In the genomic region with DNA sequence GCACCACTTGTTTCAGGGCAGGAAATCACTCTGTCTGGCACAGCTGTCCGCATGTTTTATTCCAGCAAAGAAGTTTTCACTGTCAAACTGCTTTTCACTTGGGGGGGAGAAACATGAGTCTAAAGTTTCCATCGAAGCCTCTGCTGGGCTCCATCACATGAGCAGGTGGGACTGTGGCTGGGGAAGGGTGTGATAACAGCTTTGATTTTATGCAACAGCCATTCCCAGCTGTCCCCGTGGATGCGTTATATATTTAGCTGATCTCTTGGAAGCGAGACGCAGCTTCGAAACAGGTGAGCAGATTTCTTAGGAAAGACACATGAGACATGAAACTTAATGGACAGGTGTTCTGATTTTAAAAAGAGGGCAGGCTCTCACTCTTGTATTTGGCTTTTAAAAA, we compare ENCODE assay signal across 25 cellular contexts.
DNase-seq lines count a peak whose midpoint lies in the region; ATAC-seq, FAIRE-seq and TF ChIP-seq lines count a peak whose summit lies in the region.
"Had no signal": no experiment of that assay in that cellular context is flagged by ENCODE, and none has a peak within 500 bp of the region (broad histone marks: within the 10 kb centered on the region; RNA-seq: fewer than 3 reads in every experiment).

No MANE protein-coding gene starts in this region.

- in situ Hi-C loops in IMR-90 (cut with MboI; ENCODE audit: low sequenced_read_pairs): loop anchor here (10.0 kb wide), 1 partner anchor 170 kb away; no protein-coding TSS in a partner anchor
- in situ Hi-C loops in gastrocnemius medialis (cut with MboI; ENCODE audit: low sequenced_read_pairs in 4 of 4): loop anchor here in 1 of 4 donors (25.0 kb wide), 1 partner anchor 103 kb away; no protein-coding TSS in a partner anchor

- H3K9me3 Mint-ChIP-seq in activated T-helper 17 cell treated with anti-CD3 and anti-CD28 coated beads, Interleukin-2, amount 50 U/mL, for 72 hours: no peaks in the 10 kb centered on the region
- H3K9me3 Mint-ChIP-seq: H9; T-helper 1 cell treated with Interleukin-12 subunit alpha and Interleukin-12 subunit beta and Interleukin-4 antibody, amounts not matched to agents 30 μg/mL and 1 μg/mL, for 36 hours had no signal

- peak overlapping the region; percentile 30 for H3K27ac Mint-ChIP-seq in activated T-helper 17 cell treated with anti-CD3 and anti-CD28 coated beads, Interleukin-2, amount 50 U/mL, for 72 hours
- H3K27ac Mint-ChIP-seq: B cell; H9; T-helper 1 cell treated with Interleukin-12 subunit alpha and Interleukin-12 subunit beta and Interleukin-4 antibody, amounts not matched to agents 30 μg/mL and 1 μg/mL, for 36 hours had no signal

- H3K4me3 ChIP-seq in IMR-90 (ENCODE audit: insufficient read depth, low read depth, low read length) (no peak overlapping the region), gastrocnemius medialis (no peak overlapping the region), right cardiac atrium (ENCODE audit: low read length) (no peak overlapping the region)
- H3K4me3 ChIP-seq: GM23248, Peyer's patch had no signal

- peaks cover 3% of the 10 kb centered on the region for H3K4me1 Mint-ChIP-seq in activated T-helper 17 cell treated with anti-CD3 and anti-CD28 coated beads, Interleukin-2, amount 50 U/mL, for 72 hours
- H3K4me1 Mint-ChIP-seq: B cell had no signal

- H2BK20ac ChIP-seq in IMR-90 (ENCODE audit: low read depth, low read length): no peak overlapping the region

- H2BK120ac ChIP-seq in IMR-90 (ENCODE audit: low read depth, low read length): no peak overlapping the region

- no peak overlapping the region for H3K56ac ChIP-seq in IMR-90 (ENCODE audit: extremely low read depth, insufficient read depth, low read length)

- no peak overlapping the region for H4K91ac ChIP-seq in IMR-90 (ENCODE audit: insufficient read depth, low read depth, low read length)

- no peak overlapping the region for H3K18ac ChIP-seq in IMR-90 (ENCODE audit: low read depth, low read length)

- H3K36me3 ChIP-seq in IMR-90 (ENCODE audit: control insufficient read depth, insufficient read depth, low read length) (no peaks in the 10 kb centered on the region), gastrocnemius medialis (no peaks in the 10 kb centered on the region)
- H3K36me3 ChIP-seq: Peyer's patch had no signal

- no peaks in the 10 kb centered on the region for H3K27me3 Mint-ChIP-seq in activated T-helper 17 cell treated with anti-CD3 and anti-CD28 coated beads, Interleukin-2, amount 50 U/mL, for 72 hours
- H3K27me3 Mint-ChIP-seq: B cell had no signal

- H3K23ac ChIP-seq in IMR-90 (ENCODE audit: low read depth, low read length): no peak overlapping the region

- H2BK5ac ChIP-seq in IMR-90 (ENCODE audit: low read depth, low read length, poor library complexity, severe bottlenecking): no peak overlapping the region

- no peak for FAIRE-seq in urothelium cell line (lab: Jason Lieb, UNC)

- H3K4me1 ChIP-seq in IMR-90 (ENCODE audit: control insufficient read depth, insufficient read depth, low read length) (peaks cover 8% of the 10 kb centered on the region; the same call in 1 of the 2 replicates), gastrocnemius medialis (peaks cover 16 to 22% of the 10 kb centered on the region in 2 donors), right cardiac atrium (ENCODE audit: control insufficient read depth, insufficient read depth, low read length) (no peaks in the 10 kb centered on the region)

- dilution Hi-C loops in IMR-90 (cut with HindIII; ENCODE audit: low sequenced_read_pairs, unreplicated experiment): no loop called here

- H3K4me3 Mint-ChIP-seq in activated T-helper 17 cell treated with anti-CD3 and anti-CD28 coated beads, Interleukin-2, amount 50 U/mL, for 72 hours: no peak overlapping the region
- H3K4me3 Mint-ChIP-seq: B cell; H9; T-helper 1 cell treated with Interleukin-12 subunit alpha and Interleukin-12 subunit beta and Interleukin-4 antibody, amounts not matched to agents 30 μg/mL and 1 μg/mL, for 36 hours had no signal

- H3K27me3 ChIP-seq in IMR-90 (ENCODE audit: control insufficient read depth, insufficient read depth, low read length): no peaks in the 10 kb centered on the region
- no peaks in the 10 kb centered on the region for H3K27me3 ChIP-seq in gastrocnemius medialis
- H3K27me3 ChIP-seq in right cardiac atrium (ENCODE audit: control insufficient read depth, insufficient read depth): no peaks in the 10 kb centered on the region
- H3K27me3 ChIP-seq: Peyer's patch had no signal

- H3K9me3 ChIP-seq in IMR-90 (ENCODE audit: control insufficient read depth, insufficient read depth, low read length): no peaks in the 10 kb centered on the region
- H3K9me3 ChIP-seq in gastrocnemius medialis: no peaks in the 10 kb centered on the region
- no peaks in the 10 kb centered on the region for H3K9me3 ChIP-seq in right cardiac atrium (ENCODE audit: control insufficient read depth, low read length)
- H3K9me3 ChIP-seq: Peyer's patch, SK-N-SH had no signal

- ATAC-seq in IMR-90 (ENCODE audit: low read depth) (no peak), gastrocnemius medialis (peak; percentile 80 to 93), right cardiac atrium (no peak), HG02938 (IDR thresholded peaks at IDR 0.05; ENCODE audit: unreplicated experiment) (no peak)
- ATAC-seq in activated T-helper 17 cell treated with anti-CD3 and anti-CD28 coated beads, Interleukin-2, amount 50 U/mL, for 72 hours (replicated peaks): no peak

- H4K20me1 ChIP-seq in IMR-90 (ENCODE audit: insufficient read depth, low read length): no peaks in the 10 kb centered on the region

- peaks cover 0 to 4% of the 10 kb centered on the region in 2 experiments; a peak in 1 of 4 replicates for H3K79me1 ChIP-seq in IMR-90 (ENCODE audit: low read depth in 1 of 2, low read length in 2 of 2)

- intact Hi-C loops in IMR-90 (cut with micrococcal nuclease): no loop called here
- intact Hi-C loops in gastrocnemius medialis (cut with DNase I; ENCODE audit: low total_unique reads): no loop called here
- intact Hi-C loops in right cardiac atrium (cut with DNase I): no loop called here

- no peak overlapping the region for H3K9ac ChIP-seq in IMR-90 (ENCODE audit: low read depth, low read length)
- H3K9ac ChIP-seq: GM23248, SK-N-SH had no signal

- no peak overlapping the region for H3K14ac ChIP-seq in IMR-90 (replicated peaks; ENCODE audit: low read depth, low read length)

- POLR2A ChIA-PET in IMR-90 (lab: Charles Lee; ENCODE audit: unreplicated experiment): no interaction called here

- TF ChIP-seq RAD21 in IMR-90 (IDR thresholded peaks at IDR 0.05; ENCODE audit: low read length): no peak

- peak overlapping the region; percentile 44 for H2AK9ac ChIP-seq in IMR-90 (replicated peaks; ENCODE audit: low read depth, low read length, poor library complexity)

- DNase-seq in IMR-90 (no peak), NCI-H2171 (lab: John Stamatoyannopoulos, UW) (peak; percentile 89), gastrocnemius medialis (peak; percentile 27 to 63), right cardiac atrium (no peak), urothelium cell line (ENCODE audit: low spot score) (no peak)
- DNase-seq: Calu3, GM23248, H9, KG1, NCI-H1048, NCI-H1417 treated with DMSO at 0.1 percent for 48 hours, NCI-H1694 treated with DMSO at 0.1 percent for 48 hours, NCI-H2081, NCI-H226, NCI-H510A, NCI-H69, OCI-M1, Peyer's patch, SIG-M5, SK-N-SH, SW 1271 had no signal

- H2AFZ ChIP-seq in IMR-90 (replicated peaks; ENCODE audit: low read length, poor library complexity): no peak overlapping the region
- H2AFZ ChIP-seq: GM23248 had no signal

- no peak overlapping the region for H3K4me2 ChIP-seq in IMR-90 (ENCODE audit: low read depth, low read length)
- H3K4me2 ChIP-seq: SK-N-SH had no signal

- no peak for TF ChIP-seq POLR2A in IMR-90 (IDR thresholded peaks at IDR 0.05; ENCODE audit: low read depth, low read length)
- no peak for TF ChIP-seq POLR2A in gastrocnemius medialis (IDR thresholded peaks at IDR 0.05)

- 0 out of 2 replicates have a peak, but pooled peaks cover 2% of the 10 kb centered on the region for H3K9me1 ChIP-seq in IMR-90 (ENCODE audit: insufficient read depth, low read length)

- no peak overlapping the region for H4K5ac ChIP-seq in IMR-90 (ENCODE audit: low read depth, low read length)

- BruUV-seq in IMR-90 (replicated peaks; lab: Mats Ljungman, UMichigan): no TSS peak

- H3K4ac ChIP-seq in IMR-90 (ENCODE audit: low read depth, low read length): no peak overlapping the region

- no peak overlapping the region for H2BK15ac ChIP-seq in IMR-90 (ENCODE audit: low read depth, low read length)

- no peak overlapping the region for H3K27ac ChIP-seq in IMR-90 (ENCODE audit: insufficient read depth, low read length)
- peak overlapping the region in 3 of 4 donors; percentile 38 to 68 (median 47) for H3K27ac ChIP-seq in gastrocnemius medialis
- H3K27ac ChIP-seq in right cardiac atrium (ENCODE audit: low read length): no peak overlapping the region
- H3K27ac ChIP-seq: GM23248, Peyer's patch had no signal

- H3K36me3 Mint-ChIP-seq in activated T-helper 17 cell treated with anti-CD3 and anti-CD28 coated beads, Interleukin-2, amount 50 U/mL, for 72 hours (ENCODE audit: low read depth): no peaks in the 10 kb centered on the region

- no peak overlapping the region for H2AK5ac ChIP-seq in IMR-90 (ENCODE audit: low read depth, low read length)

- CTCF ChIA-PET in IMR-90 (lab: Yijun Ruan, JAX): interaction anchor here (1.2 kb wide), 1 partner anchor 170 kb away, joined by 8 read pairs; no protein-coding TSS in a partner anchor

- H4K8ac ChIP-seq in IMR-90 (ENCODE audit: low read depth in 2 of 2, low read length in 2 of 2): no peak overlapping the region

- TF ChIP-seq CTCF in IMR-90 (conservative IDR thresholded peaks at IDR 0.05; ENCODE audit: low read depth, low read length) (no peak), gastrocnemius medialis (IDR thresholded peaks at IDR 0.05 in 4 of 5, conservative IDR thresholded peaks at IDR 0.05 in 1 of 5) (no peak)

- 93% methylated on average over 3 of the region's 7 CpGs; no CpG with 5 or more reads in 1 of the 2 experiments for WGBS in IMR-90 (ENCODE audit: extremely low coverage in 2 of 2, insufficient read length in 1 of 2), 2 experiments
- 85% methylated on average over 7 of the region's 7 CpGs for WGBS in right cardiac atrium

TF ChIP-seq in IMR-90, 13 proteins besides CTCF, POLR2A, EP300 and RAD21 (continues in another document):
- TF ChIP-seq MAFK (IDR thresholded peaks at IDR 0.05; ENCODE audit: low read depth, low read length) (no peak), USF2 (IDR thresholded peaks at IDR 0.05; ENCODE audit: low read depth, low read length) (no peak), NFE2L2 (IDR thresholded peaks at IDR 0.05; ENCODE audit: low read depth, low read length) (no peak), BHLHE40 (IDR thresholded peaks at IDR 0.05; ENCODE audit: low read depth, low read length) (no peak), SMC3 (IDR thresholded peaks at IDR 0.05; ENCODE audit: low read depth, low read length) (no peak), MAZ (IDR thresholded peaks at IDR 0.05; ENCODE audit: borderline replicate concordance, low read depth, low read length) (no peak)

Comparison
In these comparisons a context has a peak if more than half of its experiments do, and no peak if none do; other contexts are left out.
1. ATAC-seq: peak in gastrocnemius medialis (2 of 2); none in IMR-90 (single experiment), activated T-helper 17 cell treated with anti-CD3 and anti-CD28 coated beads, Interleukin-2, amount 50 U/mL, for 72 hours (single experiment), right cardiac atrium (0 of 2) and HG02938 (single experiment).
2. DNase-seq: peak in NCI-H2171 (single experiment) and gastrocnemius medialis (2 of 2); none in IMR-90 (single experiment), right cardiac atrium (0 of 3) and urothelium cell line (single experiment).
3. H3K27ac ChIP-seq: peak in gastrocnemius medialis (3 of 4); none in IMR-90 (single experiment) and right cardiac atrium (single experiment).